Comparison of ENCODE assay signal across 1 cellular context in genomic region chr14:77376771-77377501, GRCh38.
TF ChIP-seq lines count a peak whose summit lies in the region.

Gene SAMD15 (plus strand): TSS chr14:77377379. CDS start chr14:77377419, 40 bp downstream.
Gene TMED8 (minus strand): TSS chr14:77377094. CDS start chr14:77377053, 41 bp downstream.

TF ChIP-seq in HCT116, 20 proteins besides CTCF, POLR2A, EP300 and RAD21 (continued from another document):
- 0 out of 2 replicates have a peak, but pooled peaks have one; percentile 46 for TF ChIP-seq MAX (IDR thresholded peaks at IDR 0.05)
- TF ChIP-seq SP1 (IDR thresholded peaks at IDR 0.05; ENCODE audit: low read depth): no peak
- TF ChIP-seq ELF1 (IDR thresholded peaks at IDR 0.05; ENCODE audit: borderline replicate concordance, low read depth): peak; percentile 72
- no peak for TF ChIP-seq EZH2phosphoT487 (IDR thresholded peaks at IDR 0.05; ENCODE audit: borderline replicate concordance)
- TF ChIP-seq POLR2AphosphoS5 (IDR thresholded peaks at IDR 0.05; ENCODE audit: low read depth, low read length): peak; percentile 75
- TF ChIP-seq SIN3A (IDR thresholded peaks at IDR 0.05; ENCODE audit: low read depth): peak; percentile 76
- no peak for TF ChIP-seq JUND (IDR thresholded peaks at IDR 0.05)
- TF ChIP-seq TCF7L2 (IDR thresholded peaks at IDR 0.05; ENCODE audit: borderline replicate concordance, extremely low read depth, insufficient read depth, insufficient read length): peak; percentile 88
- TF ChIP-seq ZFX (IDR thresholded peaks at IDR 0.05): peak; percentile 94
- TF ChIP-seq ATF3 (IDR thresholded peaks at IDR 0.05): no peak
